ENCODE assay signal across 20 cellular contexts in genomic region chr10:85861513-85862197, GRCh38.
DNase-seq lines count a peak whose midpoint lies in the region; ATAC-seq and TF ChIP-seq lines count a peak whose summit lies in the region.
"Had no signal": no experiment of that assay in that cellular context is flagged by ENCODE, and none has a peak within 500 bp of the region (broad histone marks: within the 10 kb centered on the region; RNA-seq: fewer than 3 reads in every experiment).

No MANE protein-coding gene starts in this region.

- no peaks in the 10 kb centered on the region for H3K4me1 ChIP-seq in heart right ventricle
- H3K4me1 ChIP-seq: A549 had no signal

- no peaks in the 10 kb centered on the region for H3K27me3 ChIP-seq in heart right ventricle

- TF ChIP-seq CTCF in GM13976 (IDR thresholded peaks at IDR 0.05; ENCODE audit: borderline replicate concordance, control extremely low read depth, extremely low read depth, insufficient read depth, missing control alignments) (no peak), coronary artery (IDR thresholded peaks at IDR 0.05) (no peak), neural crest cell (conservative IDR thresholded peaks at IDR 0.05) (no peak), natural killer cell (IDR thresholded peaks at IDR 0.05) (no peak), heart right ventricle (IDR thresholded peaks at IDR 0.05) (no peak)

- peak; percentile 2 for DNase-seq in GM13976 (ENCODE audit: low spot score)
- peak; percentile 57 for DNase-seq in coronary artery (ENCODE audit: low spot score)
- DNase-seq in neural crest cell (ENCODE audit: low read depth, low spot score), result no peak
- DNase-seq in naive thymus-derived CD8-positive, alpha-beta T cell, result no peak
- DNase-seq in natural killer cell, result no peak
- no peak for DNase-seq in heart right ventricle
- DNase-seq: 8988T, ACHN, C1 segment of cervical spinal cord, Calu3, COR-L47, DMS53, DMS79 treated with DMSO at 0.1 percent for 48 hours, GF-D8, GM23248, H7, HCEC 1CT had no signal

- H3K27me3 Mint-ChIP-seq in neural crest cell (ENCODE audit: low read depth), result peaks cover 6% of the 10 kb centered on the region
- H3K27me3 Mint-ChIP-seq in naive thymus-derived CD8-positive, alpha-beta T cell, result peaks cover 8 to 29% (median 15%) of the 10 kb centered on the region in 5 donors
- H3K27me3 Mint-ChIP-seq in natural killer cell (ENCODE audit: low read depth in 2 of 2), result no peaks in the 10 kb centered on the region

- no peak overlapping the region for H3K27ac ChIP-seq in coronary artery
- H3K27ac ChIP-seq in heart right ventricle, result no peak overlapping the region
- H3K27ac ChIP-seq: A549, GM23248 had no signal

- H3K36me3 ChIP-seq in heart right ventricle, result no peaks in the 10 kb centered on the region

- H3K9me3 Mint-ChIP-seq in neural crest cell (peaks cover 10% of the 10 kb centered on the region), natural killer cell (peaks cover 6 to 7% of the 10 kb centered on the region in 2 donors)
- H3K9me3 Mint-ChIP-seq in naive thymus-derived CD8-positive, alpha-beta T cell, result peaks cover 0 to 1% (median 0%) of the 10 kb centered on the region in 9 donors

- ATAC-seq in naive thymus-derived CD8-positive, alpha-beta T cell, result no peak
- ATAC-seq in natural killer cell (no peak), HG02759 (IDR thresholded peaks at IDR 0.05; ENCODE audit: unreplicated experiment) (no peak), heart right ventricle (no peak)
- ATAC-seq: A549 had no signal

- H3K4me1 Mint-ChIP-seq in neural crest cell (peaks cover 29% of the 10 kb centered on the region), natural killer cell (no peaks in the 10 kb centered on the region)
- no peaks in the 10 kb centered on the region for H3K4me1 Mint-ChIP-seq in naive thymus-derived CD8-positive, alpha-beta T cell
- H3K4me1 Mint-ChIP-seq: CD4-positive, alpha-beta memory T cell had no signal

- H3K4me3 ChIP-seq in coronary artery (no peak overlapping the region), heart right ventricle (no peak overlapping the region)
- H3K4me3 ChIP-seq: A549, GM23248 had no signal

- H3K4me3 Mint-ChIP-seq in neural crest cell, result no peak overlapping the region
- no peak overlapping the region for H3K4me3 Mint-ChIP-seq in naive thymus-derived CD8-positive, alpha-beta T cell
- H3K4me3 Mint-ChIP-seq in natural killer cell, result no peak overlapping the region
- H3K4me3 Mint-ChIP-seq: CD4-positive, alpha-beta memory T cell had no signal

- in situ Hi-C loops in GM13976 (cut with MboI; ENCODE audit: low sequenced_read_pairs, unreplicated experiment), result no loop called here

- H3K27ac Mint-ChIP-seq in neural crest cell (ENCODE audit: unreplicated experiment) (peak overlapping the region; percentile 63), natural killer cell (no peak overlapping the region)
- no peak overlapping the region for H3K27ac Mint-ChIP-seq in naive thymus-derived CD8-positive, alpha-beta T cell
- H3K27ac Mint-ChIP-seq: CD4-positive, alpha-beta memory T cell had no signal

- no peaks in the 10 kb centered on the region for H3K9me3 ChIP-seq in heart right ventricle
- H3K9me3 ChIP-seq: A549 had no signal

- POLR2A ChIA-PET in naive thymus-derived CD8-positive, alpha-beta T cell (lab: Charles Lee), result no interaction called here

- intact Hi-C loops in natural killer cell (cut with micrococcal nuclease), result no loop called here
- intact Hi-C loops in heart right ventricle (cut with DNase I), result no loop called here

- H3K36me3 Mint-ChIP-seq in neural crest cell (ENCODE audit: low read depth) (no peaks in the 10 kb centered on the region), natural killer cell (no peaks in the 10 kb centered on the region)
- no peaks in the 10 kb centered on the region for H3K36me3 Mint-ChIP-seq in naive thymus-derived CD8-positive, alpha-beta T cell
- H3K36me3 Mint-ChIP-seq: CD4-positive, alpha-beta memory T cell had no signal

- 75 to 76% methylated on average over 3 of the region's 3 CpGs for WGBS in heart right ventricle, 2 donors

Comparison
In these comparisons a context has a peak if more than half of its experiments do, and no peak if none do; other contexts are left out.
1. DNase-seq: peak in GM13976 (single experiment) and coronary artery (single experiment); none in neural crest cell (single experiment), naive thymus-derived CD8-positive, alpha-beta T cell (0 of 10), natural killer cell (single experiment) and heart right ventricle (0 of 2).